ENCODE assay signal across 16 cellular contexts in genomic region chr5:118326496-118327045, GRCh38.
A peak's percentile ranks its signal among the peaks of the same experiment; 100 is the strongest.
DNase-seq lines count a peak whose midpoint lies in the region; ATAC-seq and TF ChIP-seq lines count a peak whose summit lies in the region.
"Had no signal": no experiment of that assay in that cellular context is flagged by ENCODE, and none has a peak within 500 bp of the region (broad histone marks: within the 10 kb centered on the region; RNA-seq: fewer than 3 reads in every experiment).

No MANE protein-coding gene starts in this region.

- H3K36me3 ChIP-seq in MG63, result no peaks in the 10 kb centered on the region
- H3K36me3 ChIP-seq in upper lobe of left lung, result no peaks in the 10 kb centered on the region
- H3K36me3 ChIP-seq: adrenal gland had no signal

- no peak for TF ChIP-seq CTCF in upper lobe of left lung (IDR thresholded peaks at IDR 0.05)

- no peak overlapping the region for H3K4me3 ChIP-seq in MG63
- no peak overlapping the region for H3K4me3 ChIP-seq in upper lobe of left lung
- H3K4me3 ChIP-seq: adrenal gland, skin epidermis had no signal

- peak; percentile 42 to 74 for ATAC-seq in upper lobe of left lung (ENCODE audit: low FRiP score in 2 of 2)
- ATAC-seq: activated CD8-positive, alpha-beta T cell treated with anti-CD3 and anti-CD28 coated beads, Interleukin-2, amount 10 ng/mL, durations not matched to agents 7 days and 5 days; CD8-positive, alpha-beta T cell; SK-N-SH treated with all-trans-retinoic acid at 6 μM for 48 hours; stimulated activated naive CD8-positive, alpha-beta T cell treated with anti-CD3 and anti-CD28 coated beads, Interleukin-15, Interleukin-2, amounts not matched to agents 100 U/mL and 50 U/mL, for 24 hours had no signal

- no peak overlapping the region for H3K27ac ChIP-seq in upper lobe of left lung
- H3K27ac ChIP-seq: adrenal gland, skin epidermis had no signal

- H3K27me3 ChIP-seq in MG63 (no peaks in the 10 kb centered on the region), upper lobe of left lung (no peaks in the 10 kb centered on the region)
- H3K27me3 ChIP-seq: adrenal gland had no signal

- DNase-seq in MG63 (peak; percentile 5), brain pericyte (ENCODE audit: low read depth, low spot score) (peak; percentile 38), left kidney (ENCODE audit: low read depth, low spot score) (peak; percentile 5), upper lobe of left lung (no peak), anterior cingulate cortex (lab: John Stamatoyannopoulos, UW) (no peak), G401 (ENCODE audit: low spot score) (no peak), NCI-H2107 treated with DMSO at 0.1 percent for 48 hours (lab: John Stamatoyannopoulos, UW; ENCODE audit: unreplicated experiment) (no peak)
- DNase-seq: activated CD8-positive, alpha-beta T cell treated with anti-CD3 and anti-CD28 coated beads, Interleukin-2, amount 10 ng/mL, durations not matched to agents 7 days and 5 days; adrenal gland; CD8-positive, alpha-beta T cell; Kasumi-1; NCI-H1694 treated with DMSO at 0.1 percent for 48 hours; NCI-H446 treated with DMSO at 0.1 percent for 48 hours; stimulated activated naive CD8-positive, alpha-beta T cell treated with anti-CD3 and anti-CD28 coated beads, Interleukin-15, Interleukin-2, amounts not matched to agents 100 U/mL and 50 U/mL, for 24 hours had no signal

- TF ChIP-seq EP300 in upper lobe of left lung (IDR thresholded peaks at IDR 0.05), result no peak

- WGBS in upper lobe of left lung, 2 donors, result 64 to 66% methylated on average over 5 of the region's 5 CpGs

- no peak for TF ChIP-seq POLR2A in upper lobe of left lung (IDR thresholded peaks at IDR 0.05)

- in situ Hi-C loops in G401 (cut with HindIII; ENCODE audit: low sequenced_read_pairs), result no loop called here

- H3K4me1 ChIP-seq in upper lobe of left lung, result peaks cover 0 to 4% (median 2%) of the 10 kb centered on the region in 4 donors
- H3K4me1 ChIP-seq: adrenal gland had no signal

- H3K9me3 ChIP-seq in MG63 (no peaks in the 10 kb centered on the region; the same call in 1 of the 2 replicates), upper lobe of left lung (peaks cover 0 to 12% (median 5%) of the 10 kb centered on the region in 4 donors)
- H3K9me3 ChIP-seq: adrenal gland had no signal

Comparison
In these comparisons a context has a peak if more than half of its experiments do, and no peak if none do; other contexts are left out.
1. DNase-seq: peak in MG63 (single experiment), brain pericyte (single experiment) and left kidney (single experiment); none in upper lobe of left lung (0 of 2), anterior cingulate cortex (0 of 58), G401 (single experiment) and NCI-H2107 treated with DMSO at 0.1 percent for 48 hours (single experiment).